In the genomic region with DNA sequence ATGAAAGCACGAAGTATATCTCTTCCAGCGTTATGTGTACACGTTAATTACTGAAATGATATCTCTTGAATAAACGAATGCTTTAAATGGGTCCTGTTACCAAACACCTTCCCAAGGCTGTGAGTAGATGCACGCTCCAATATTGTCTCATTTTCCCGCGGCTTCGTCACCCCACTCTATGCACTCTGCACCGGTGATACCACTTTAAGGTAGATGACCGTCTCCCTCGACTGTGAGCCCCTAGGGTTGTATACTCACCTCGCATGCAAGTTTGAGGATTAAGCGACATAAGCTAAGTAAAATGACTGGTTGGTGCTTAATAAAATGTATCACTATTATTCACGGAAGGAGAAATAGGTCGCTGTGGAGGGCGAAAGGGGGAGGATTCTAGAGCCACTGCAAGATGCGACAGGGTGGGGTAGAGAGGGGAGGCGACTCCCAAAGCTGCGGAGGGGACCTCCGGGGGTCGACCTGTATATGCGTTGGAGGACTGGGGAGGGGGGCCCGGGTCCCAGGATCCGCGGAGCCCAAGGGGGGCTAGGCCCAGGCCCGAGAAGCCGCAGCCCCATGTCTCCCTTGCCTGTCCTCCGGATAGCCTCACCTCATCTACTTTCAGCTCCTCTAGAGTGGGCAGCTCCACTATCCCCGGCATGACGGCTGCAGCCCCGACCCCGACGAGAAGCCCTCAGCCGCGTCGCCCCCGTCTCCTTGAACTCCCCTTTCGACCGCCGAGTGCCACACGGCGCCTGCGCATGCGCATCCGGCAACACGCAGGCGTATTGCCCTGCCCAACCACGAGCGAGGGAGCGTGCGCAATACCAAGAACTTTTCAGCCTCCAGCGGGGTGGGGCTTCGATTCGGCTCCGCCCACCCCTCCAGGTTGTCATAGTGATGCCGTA, we compare ENCODE assay signal across 8 cellular contexts. TPM values are rescaled to one million over a fixed set of nuclear protein-coding genes. Genes with fewer than 3 reads are reported as not detected.
DNase-seq lines count a peak whose midpoint lies in the region; ATAC-seq and TF ChIP-seq lines count a peak whose summit lies in the region.

A gene (plus strand): TSS at position 883 of the 899 bp plus-strand sequence. CDS start 65 bp downstream, outside the sequence.
A gene (minus strand): TSS at position 754 of the 899 bp plus-strand sequence. CDS start 102 bp downstream, at position 652.

- DNase-seq in CD1c-positive myeloid dendritic cell (ENCODE audit: extremely low spot score) (peak; percentile 98), NCI-H748 (lab: John Stamatoyannopoulos, UW; ENCODE audit: unreplicated experiment) (peak; percentile 97), dermis blood vessel endothelial cell (peak; percentile 98), left lung (peak; percentile 96 to 98)
- DNase-seq in activated CD4-positive, alpha-beta T cell treated with anti-CD3 and anti-CD28 coated beads, Interleukin-2, amount 50 U/mL, for 24 hours (ENCODE audit: low read depth in 1 of 2, low spot score in 1 of 2), result peak; percentile 93
- peak; percentile 93 for DNase-seq in stimulated activated CD4-positive, alpha-beta T cell treated with anti-CD3 and anti-CD28 coated beads, Interleukin-2, amount 100 ng/mL, for 4 hours (ENCODE audit: low read depth)

- H3K4me3 ChIP-seq in left lung, result peak within 1 kb of the TSS; percentile 85 to 89

- H3K9me3 ChIP-seq in left lung, result peaks cover 0 to 9% of the 10 kb centered on the region in 2 donors

- H3K27ac ChIP-seq in left lung, result peak within 1 kb of the TSS; percentile 68 to 81

- intact Hi-C loops in left lung (cut with DNase I), result no loop called here

- ATAC-seq in GM19395 (IDR thresholded peaks at IDR 0.05; ENCODE audit: unreplicated experiment) (peak; percentile 92), HG03558 (IDR thresholded peaks at IDR 0.05; ENCODE audit: extremely low read depth, unreplicated experiment) (peak; percentile 76), left lung (peak; percentile 100)

- H3K27me3 ChIP-seq in left lung, result no peaks in the 10 kb centered on the region

- H3K4me1 ChIP-seq in left lung, result peaks cover 9 to 27% of the 10 kb centered on the region in 2 donors

- no peaks in the 10 kb centered on the region for H3K36me3 ChIP-seq in left lung

- TF ChIP-seq CTCF in left lung (IDR thresholded peaks at IDR 0.05), result peak in 1 of 2 donors; percentile 33

RNA-seq across cellular contexts. Expression of the first gene that starts in this region (rescaled TPM):
- not detected in 2 replicates for total RNA-seq in dermis blood vessel endothelial cell
- total RNA-seq in left lung, result 1 to 10 TPM in 1 of 2 donors, not detected in 1; 3.0 TPM

RNA-seq across cellular contexts. Expression of the second gene that starts in this region (rescaled TPM):
- total RNA-seq in dermis blood vessel endothelial cell (40.7 and 48.5 TPM in 2 replicates), left lung (10 to 100 TPM; 42.9 to 43.4 TPM)

Comparison
In these comparisons a context has a peak if more than half of its experiments do, and no peak if none do; other contexts are left out.
1. Peak in every context shown above with its lines: DNase-seq, ATAC-seq, H3K4me3 ChIP-seq and H3K27ac ChIP-seq.